ENCODE assay signal across 27 cellular contexts in genomic region chr1:228332797-228333738, GRCh38.
DNase-seq lines count a peak whose midpoint lies in the region; TF ChIP-seq lines count a peak whose summit lies in the region.
"Had no signal": no experiment of that assay in that cellular context is flagged by ENCODE, and none has a peak within 500 bp of the region (broad histone marks: within the 10 kb centered on the region; RNA-seq: fewer than 3 reads in every experiment).

No MANE protein-coding gene starts in this region.

- H3K23ac ChIP-seq in neuronal stem cell (ENCODE audit: low read depth, low read length, poor library complexity), result peak overlapping the region; percentile 89

- H2AK5ac ChIP-seq in neuronal stem cell (ENCODE audit: low read depth, low read length), result no peak overlapping the region

- H3K9ac ChIP-seq in endodermal cell (ENCODE audit: extremely low read depth, low read length, poor library complexity, severe bottlenecking) (no peak overlapping the region), neuronal stem cell (ENCODE audit: low read depth, low read length, poor library complexity) (peak overlapping the region; percentile 30)

- peaks cover 25% of the 10 kb centered on the region for H3K4me1 ChIP-seq in left ventricle myocardium inferior
- H3K4me1 ChIP-seq in endodermal cell (ENCODE audit: control insufficient read depth, insufficient read depth, low read length), result no peaks in the 10 kb centered on the region
- no peaks in the 10 kb centered on the region for H3K4me1 ChIP-seq in neuronal stem cell (ENCODE audit: control insufficient read depth in 2 of 2, insufficient read depth in 1 of 2, low read depth in 1 of 2, low read length in 2 of 2)
- H3K4me1 ChIP-seq: SJSA1 had no signal

- H2BK120ac ChIP-seq in neuronal stem cell (ENCODE audit: low read depth, low read length), result no peak overlapping the region

- H3K4me3 Mint-ChIP-seq in endodermal cell, result no peak overlapping the region
- no peak overlapping the region for H3K4me3 Mint-ChIP-seq in type B pancreatic cell
- peak overlapping the region in 1 of 2 donors; percentile 28 for H3K4me3 Mint-ChIP-seq in CD14-positive monocyte
- H3K4me3 Mint-ChIP-seq: activated CD4-positive, alpha-beta T cell treated with anti-CD3 and anti-CD28 coated beads, Interleukin-2, amount 10 ng/mL, durations not matched to agents 24 days and 14 days; activated CD8-positive, alpha-beta memory T cell treated with anti-CD3 and anti-CD28 coated beads, Interleukin-2, amount 10 ng/mL, durations not matched to agents 7 days and 5 days had no signal

- DNase-seq in cardiac septum (ENCODE audit: low spot score) (peak; percentile 72), left ventricle myocardium inferior (no peak), endodermal cell (peak; percentile 31), neuronal stem cell (ENCODE audit: low spot score) (no peak), type B pancreatic cell (ENCODE audit: extremely low spot score, unreplicated experiment) (peak; percentile 65), ureter (ENCODE audit: low spot score) (no peak), CD14-positive monocyte (ENCODE audit: low spot score) (no peak)
- no peak for DNase-seq in stimulated activated CD4-positive, alpha-beta T cell treated with anti-CD3 and anti-CD28 coated beads, Interleukin-4, amount 100 ng/mL, for 24 hours
- DNase-seq: activated CD4-positive, alpha-beta T cell treated with anti-CD3 and anti-CD28 coated beads, Interleukin-2, amount 10 ng/mL, durations not matched to agents 24 days and 14 days; activated CD8-positive, alpha-beta memory T cell treated with anti-CD3 and anti-CD28 coated beads, Interleukin-2, amount 10 ng/mL, durations not matched to agents 7 days and 5 days; brain microvascular endothelial cell; Calu3; DND-41; effector CD4-positive, alpha-beta T cell; erythroblast; foreskin fibroblast; HCEC 1CT; Kasumi-1; NCI-H1694; NCI-H526; retina; stimulated activated CD4-positive, alpha-beta T cell treated with anti-CD3 and anti-CD28 coated beads, Interleukin-12 subunit alpha, Interleukin-12 subunit beta, amount 100 ng/mL, for 4 hours; stimulated activated naive CD4-positive, alpha-beta T cell treated with Interleukin-2 at 50 U/mL for 16 hours had no signal

- no peak for TF ChIP-seq CTCF in left ventricle myocardium inferior (IDR thresholded peaks at IDR 0.05; ENCODE audit: borderline replicate concordance)
- no peak for TF ChIP-seq CTCF in endodermal cell (conservative IDR thresholded peaks at IDR 0.05)
- no peak for TF ChIP-seq CTCF in type B pancreatic cell (conservative IDR thresholded peaks at IDR 0.05)
- no peak for TF ChIP-seq CTCF in CD14-positive monocyte (IDR thresholded peaks at IDR 0.05)

- no peaks in the 10 kb centered on the region for H3K9me3 ChIP-seq in left ventricle myocardium inferior (replicated peaks)
- no peaks in the 10 kb centered on the region for H3K9me3 ChIP-seq in endodermal cell (ENCODE audit: control insufficient read depth, low read length)
- no peaks in the 10 kb centered on the region for H3K9me3 ChIP-seq in neuronal stem cell (replicated peaks in 1 of 2; ENCODE audit: control insufficient read depth in 2 of 2, insufficient read depth in 1 of 2, low read depth in 1 of 2, low read length in 2 of 2)
- H3K9me3 ChIP-seq: SJSA1 had no signal

- H3K27me3 ChIP-seq in left ventricle myocardium inferior (ENCODE audit: low read depth), result no peaks in the 10 kb centered on the region
- no peaks in the 10 kb centered on the region for H3K27me3 ChIP-seq in endodermal cell (ENCODE audit: control insufficient read depth, insufficient read depth, low read length, poor library complexity, severe bottlenecking)
- H3K27me3 ChIP-seq in neuronal stem cell (ENCODE audit: control insufficient read depth in 3 of 3, insufficient read depth in 3 of 3, low read depth in 1 of 3, low read length in 3 of 3), result no peaks in the 10 kb centered on the region
- H3K27me3 ChIP-seq: brain microvascular endothelial cell, SJSA1 had no signal

- H3K27ac ChIP-seq in left ventricle myocardium inferior (replicated peaks), result no peak overlapping the region
- H3K27ac ChIP-seq in endodermal cell (ENCODE audit: low read depth, low read length), result no peak overlapping the region
- no peak overlapping the region for H3K27ac ChIP-seq in neuronal stem cell (replicated peaks; ENCODE audit: low read length)
- H3K27ac ChIP-seq: brain microvascular endothelial cell, C4-2B, HL-60, SJSA1 had no signal

- no peak overlapping the region for H3K27ac Mint-ChIP-seq in endodermal cell
- no peak overlapping the region for H3K27ac Mint-ChIP-seq in type B pancreatic cell
- H3K27ac Mint-ChIP-seq in CD14-positive monocyte, result peak overlapping the region in 1 of 7 donors; percentile 43
- H3K27ac Mint-ChIP-seq: activated CD4-positive, alpha-beta T cell treated with anti-CD3 and anti-CD28 coated beads, Interleukin-2, amount 10 ng/mL, durations not matched to agents 24 days and 14 days; activated CD8-positive, alpha-beta memory T cell treated with anti-CD3 and anti-CD28 coated beads, Interleukin-2, amount 10 ng/mL, durations not matched to agents 7 days and 5 days; activated T-helper 2 cell treated with anti-CD3 and anti-CD28 coated beads, Interferon-gamma antibody, Interleukin-2, Interleukin-4, amounts not matched to agents 10 μg/mL and 5 μg/mL and 100 μg/mL, durations not matched to agents 14 hours and 24 hours and 36 hours had no signal

- H2BK12ac ChIP-seq in neuronal stem cell (ENCODE audit: low read length), result no peak overlapping the region

- WGBS in endodermal cell (ENCODE audit: insufficient coverage in 1 of 2, insufficient read length in 1 of 2), 2 experiments, result 93% methylated on average over 9 to 17 of the region's 17 CpGs
- WGBS in neuronal stem cell (ENCODE audit: extremely low coverage in 2 of 2, insufficient read length in 2 of 2, insufficient replicate concordance in 1 of 2), 2 donors, result no CpG with 5 or more reads among the region's 17 CpGs

- no peak overlapping the region for H2AFZ ChIP-seq in neuronal stem cell (ENCODE audit: low read length)

- no peak overlapping the region for H4K8ac ChIP-seq in neuronal stem cell (ENCODE audit: low read depth, low read length)

- H3K36me3 Mint-ChIP-seq in endodermal cell (ENCODE audit: low read depth) (peaks cover 26% of the 10 kb centered on the region), type B pancreatic cell (no peaks in the 10 kb centered on the region), CD14-positive monocyte (no peaks in the 10 kb centered on the region)
- H3K36me3 Mint-ChIP-seq: activated CD8-positive, alpha-beta memory T cell treated with anti-CD3 and anti-CD28 coated beads, Interleukin-2, amount 10 ng/mL, durations not matched to agents 7 days and 5 days had no signal

- no peak overlapping the region for H3K4me2 ChIP-seq in neuronal stem cell (ENCODE audit: insufficient read depth, low read length, poor library complexity, severe bottlenecking)

- H3K4me1 Mint-ChIP-seq in endodermal cell (no peaks in the 10 kb centered on the region), type B pancreatic cell (ENCODE audit: unreplicated experiment) (no peaks in the 10 kb centered on the region), CD14-positive monocyte (no peaks in the 10 kb centered on the region)
- H3K4me1 Mint-ChIP-seq: activated CD4-positive, alpha-beta T cell treated with anti-CD3 and anti-CD28 coated beads, Interleukin-2, amount 10 ng/mL, durations not matched to agents 24 days and 14 days; activated CD8-positive, alpha-beta memory T cell treated with anti-CD3 and anti-CD28 coated beads, Interleukin-2, amount 10 ng/mL, durations not matched to agents 7 days and 5 days had no signal

- H3K9me3 Mint-ChIP-seq in endodermal cell (no peaks in the 10 kb centered on the region), type B pancreatic cell (no peaks in the 10 kb centered on the region), CD14-positive monocyte (peaks cover 0 to 1% (median 0%) of the 10 kb centered on the region in 7 donors)
- H3K9me3 Mint-ChIP-seq: activated CD4-positive, alpha-beta T cell treated with anti-CD3 and anti-CD28 coated beads, Interleukin-2, amount 10 ng/mL, durations not matched to agents 24 days and 14 days; activated T-helper 2 cell treated with anti-CD3 and anti-CD28 coated beads, Interferon-gamma antibody, Interleukin-2, Interleukin-4, amounts not matched to agents 10 μg/mL and 5 μg/mL and 100 μg/mL, durations not matched to agents 14 hours and 24 hours and 36 hours had no signal

- H4K91ac ChIP-seq in neuronal stem cell (ENCODE audit: low read depth, low read length, poor library complexity), result no peak overlapping the region

- no peaks in the 10 kb centered on the region for H3K79me1 ChIP-seq in neuronal stem cell (ENCODE audit: low read depth, low read length)

- H3K27me3 Mint-ChIP-seq in endodermal cell (ENCODE audit: insufficient read depth), result no peaks in the 10 kb centered on the region
- H3K27me3 Mint-ChIP-seq in type B pancreatic cell, result no peaks in the 10 kb centered on the region
- H3K27me3 Mint-ChIP-seq in CD14-positive monocyte (ENCODE audit: low read depth in 3 of 3), result peaks cover 0 to 2% (median 1%) of the 10 kb centered on the region in 3 donors
- H3K27me3 Mint-ChIP-seq: activated CD4-positive, alpha-beta T cell treated with anti-CD3 and anti-CD28 coated beads, Interleukin-2, amount 10 ng/mL, durations not matched to agents 24 days and 14 days; activated CD8-positive, alpha-beta memory T cell treated with anti-CD3 and anti-CD28 coated beads, Interleukin-2, amount 10 ng/mL, durations not matched to agents 7 days and 5 days had no signal

- no peak overlapping the region for H2BK15ac ChIP-seq in neuronal stem cell (ENCODE audit: low read length)

- H3K4me3 ChIP-seq in left ventricle myocardium inferior (no peak overlapping the region), endodermal cell (ENCODE audit: low read length) (no peak overlapping the region), neuronal stem cell (ENCODE audit: low read length in 2 of 2) (peak overlapping the region in 1 of 2 donors; percentile 58)
- H3K4me3 ChIP-seq: SJSA1 had no signal

- H3K14ac ChIP-seq in neuronal stem cell (ENCODE audit: low read length), result peak overlapping the region; percentile 56

- H3K18ac ChIP-seq in neuronal stem cell (ENCODE audit: low read length), result no peak overlapping the region

- H2BK5ac ChIP-seq in neuronal stem cell (ENCODE audit: low read length), result peak overlapping the region; percentile 22

- H3K4ac ChIP-seq in neuronal stem cell (ENCODE audit: low read length), result no peak overlapping the region

- peaks cover 59% of the 10 kb centered on the region for H3K36me3 ChIP-seq in left ventricle myocardium inferior
- H3K36me3 ChIP-seq in endodermal cell (ENCODE audit: control insufficient read depth, insufficient read depth, low read length), result no peaks in the 10 kb centered on the region
- H3K36me3 ChIP-seq in neuronal stem cell (replicated peaks in 1 of 2; ENCODE audit: control insufficient read depth in 2 of 2, insufficient read depth in 2 of 2, low read length in 2 of 2), result peaks cover 0 to 7% of the 10 kb centered on the region in 2 donors
- H3K36me3 ChIP-seq: brain microvascular endothelial cell, SJSA1 had no signal

- intact Hi-C loops in cardiac septum (cut with DNase I) (no loop called here), left ventricle myocardium inferior (cut with micrococcal nuclease) (no loop called here), CD14-positive monocyte (cut with micrococcal nuclease) (no loop called here)

Comparison
In these comparisons a context has a peak if more than half of its experiments do, and no peak if none do; other contexts are left out.
1. DNase-seq: peak in cardiac septum (single experiment), endodermal cell (single experiment) and type B pancreatic cell (single experiment); none in left ventricle myocardium inferior (single experiment), neuronal stem cell (single experiment), ureter (single experiment), CD14-positive monocyte (single experiment) and stimulated activated CD4-positive, alpha-beta T cell treated with anti-CD3 and anti-CD28 coated beads, Interleukin-4, amount 100 ng/mL, for 24 hours (single experiment).